ENCODE assay signal across 1 cellular context in the genomic region with DNA sequence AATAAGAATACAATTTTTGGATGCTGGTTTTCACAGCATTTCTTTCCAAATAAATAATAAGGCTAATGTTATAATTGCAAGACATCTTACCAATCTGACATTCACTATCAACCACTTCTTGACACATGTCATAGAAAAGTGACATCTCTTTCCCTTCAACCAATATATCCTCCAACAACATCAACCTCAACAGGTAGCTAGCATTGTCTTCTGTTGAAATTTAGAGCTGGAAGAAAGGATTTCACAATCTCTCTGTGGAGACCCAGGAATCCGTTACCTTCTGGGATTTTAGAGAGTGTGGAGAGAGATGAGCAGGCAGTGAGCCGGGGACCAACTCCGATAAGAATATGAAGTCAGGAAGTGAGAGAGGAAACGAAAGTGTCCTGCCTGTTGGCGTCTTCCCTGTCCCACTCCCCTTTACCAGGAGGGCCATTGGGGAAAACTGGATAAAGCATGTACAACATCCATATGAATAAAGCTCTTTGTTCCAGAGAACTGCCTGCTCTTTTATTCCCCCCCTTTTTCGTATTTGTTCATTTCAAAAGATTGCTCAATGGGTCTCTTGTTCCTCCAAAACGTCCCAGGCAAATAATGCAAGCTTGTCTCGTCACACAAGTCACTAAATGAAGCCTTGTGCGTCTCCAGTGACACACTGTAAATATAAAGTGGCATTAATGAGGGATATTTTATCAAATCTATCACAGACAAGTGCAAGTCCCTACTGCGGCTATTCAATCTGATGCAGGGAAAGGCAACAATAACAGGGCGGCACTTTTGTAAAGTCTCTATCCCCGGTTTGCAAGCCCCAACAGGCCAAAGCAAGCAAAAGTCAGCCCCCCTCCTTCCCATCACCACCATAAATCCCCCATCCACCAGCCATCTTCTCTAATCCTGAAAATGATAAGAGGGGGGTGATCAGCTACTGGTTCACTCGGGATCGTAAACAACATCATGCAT.
TF ChIP-seq lines count a peak whose summit lies in the region.

No MANE protein-coding gene starts in this region.

TF ChIP-seq in HepG2, 621 proteins besides CTCF, POLR2A, EP300 and RAD21 (continued from another document and continues in another):
- TF ChIP-seq SMAD3 (CRISPR knock-in tag; IDR thresholded peaks at IDR 0.05) (no peak), ZNF260 (CRISPR knock-in tag; IDR thresholded peaks at IDR 0.05; ENCODE audit: borderline replicate concordance, low read depth) (no peak), MYNN (CRISPR knock-in tag; IDR thresholded peaks at IDR 0.05; ENCODE audit: low read depth) (no peak), DPF2 (CRISPR knock-in tag; IDR thresholded peaks at IDR 0.05; ENCODE audit: borderline replicate concordance, low read depth) (no peak), FOXP1 (IDR thresholded peaks at IDR 0.05) (no peak), FOXP1 (CRISPR knock-in tag; IDR thresholded peaks at IDR 0.05) (peak; percentile 52; the same call in 1 of the 2 replicates), NKX3-1 (CRISPR knock-in tag; IDR thresholded peaks at IDR 0.05) (no peak), ZNF317 (CRISPR knock-in tag; IDR thresholded peaks at IDR 0.05) (peak; percentile 28; the same call in 1 of the 2 replicates), ZNF674 (CRISPR knock-in tag; IDR thresholded peaks at IDR 0.05; ENCODE audit: low read depth) (no peak), NR1H2 (CRISPR knock-in tag; IDR thresholded peaks at IDR 0.05; ENCODE audit: borderline replicate concordance, low read depth) (no peak), NR3C1 (CRISPR knock-in tag; IDR thresholded peaks at IDR 0.05) (no peak), SMAD9 (CRISPR knock-in tag; IDR thresholded peaks at IDR 0.05) (no peak), ZKSCAN5 (CRISPR knock-in tag; IDR thresholded peaks at IDR 0.05) (peak; percentile 82), PRPF4 (IDR thresholded peaks at IDR 0.05; ENCODE audit: low read depth, low read length, poor library complexity, severe bottlenecking) (no peak), AGO1 (IDR thresholded peaks at IDR 0.05; ENCODE audit: low read depth, low read length, poor library complexity, severe bottlenecking) (no peak), CREB3 (CRISPR knock-in tag; IDR thresholded peaks at IDR 0.05) (no peak), RARA (CRISPR knock-in tag; IDR thresholded peaks at IDR 0.05) (no peak), REXO4 (CRISPR knock-in tag; IDR thresholded peaks at IDR 0.05; ENCODE audit: borderline replicate concordance) (no peak), PRMT3 (CRISPR knock-in tag; IDR thresholded peaks at IDR 0.05; ENCODE audit: borderline replicate concordance, low read depth) (no peak), NR2C2 (CRISPR knock-in tag; IDR thresholded peaks at IDR 0.05; ENCODE audit: borderline replicate concordance) (no peak), ZUFSP (CRISPR knock-in tag; IDR thresholded peaks at IDR 0.05; ENCODE audit: borderline replicate concordance) (no peak), ZNF749 (CRISPR knock-in tag; IDR thresholded peaks at IDR 0.05; ENCODE audit: borderline replicate concordance) (no peak), MEF2D (CRISPR knock-in tag; IDR thresholded peaks at IDR 0.05) (no peak), GRHL1 (CRISPR knock-in tag; conservative IDR thresholded peaks at IDR 0.05) (no peak), TP53 (CRISPR knock-in tag; conservative IDR thresholded peaks at IDR 0.05) (no peak), ZBTB49 (CRISPR knock-in tag; IDR thresholded peaks at IDR 0.05; ENCODE audit: borderline replicate concordance) (no peak), SPEN (CRISPR knock-in tag; IDR thresholded peaks at IDR 0.05; ENCODE audit: low read depth) (no peak), ZSCAN30 (CRISPR knock-in tag; IDR thresholded peaks at IDR 0.05) (no peak), ZFP36L1 (CRISPR knock-in tag; IDR thresholded peaks at IDR 0.05) (no peak), HNRNPUL1 (IDR thresholded peaks at IDR 0.05; ENCODE audit: low read depth, low read length) (no peak), HMG20B (CRISPR knock-in tag; conservative IDR thresholded peaks at IDR 0.05) (0 out of 2 replicates have a peak, but pooled peaks have one; percentile 17), ZNF224 (CRISPR knock-in tag; IDR thresholded peaks at IDR 0.05) (no peak), TARDBP (CRISPR knock-in tag; IDR thresholded peaks at IDR 0.05) (no peak), ZNF12 (CRISPR knock-in tag; IDR thresholded peaks at IDR 0.05) (no peak), ZFX (CRISPR knock-in tag; IDR thresholded peaks at IDR 0.05; ENCODE audit: low read depth) (no peak), ZNF850 (CRISPR knock-in tag; conservative IDR thresholded peaks at IDR 0.05) (no peak), POLR2AphosphoS2 (IDR thresholded peaks at IDR 0.05; ENCODE audit: low read depth, low read length) (no peak), EED (CRISPR knock-in tag; IDR thresholded peaks at IDR 0.05) (no peak), ARID2 (CRISPR knock-in tag; IDR thresholded peaks at IDR 0.05; ENCODE audit: borderline replicate concordance) (no peak), MAF1 (CRISPR knock-in tag; IDR thresholded peaks at IDR 0.05; ENCODE audit: borderline replicate concordance) (no peak), TRIM24 (CRISPR knock-in tag; IDR thresholded peaks at IDR 0.05) (no peak), CBX5 (CRISPR knock-in tag; IDR thresholded peaks at IDR 0.05; ENCODE audit: borderline replicate concordance) (no peak), GMEB1 (CRISPR knock-in tag; IDR thresholded peaks at IDR 0.05; ENCODE audit: borderline replicate concordance) (no peak), KAT8 (CRISPR knock-in tag; IDR thresholded peaks at IDR 0.05) (0 out of 2 replicates have a peak, but pooled peaks have one; percentile 21), PTBP1 (IDR thresholded peaks at IDR 0.05; ENCODE audit: low read depth, low read length, poor library complexity, severe bottlenecking) (no peak), PLRG1 (conservative IDR thresholded peaks at IDR 0.05) (no peak), EZH2 (conservative IDR thresholded peaks at IDR 0.05; ENCODE audit: low read depth, low read length) (no peak), ATF7 (IDR thresholded peaks at IDR 0.05) (no peak), ATF7 (CRISPR knock-in tag; IDR thresholded peaks at IDR 0.05) (no peak), ZSCAN29 (CRISPR knock-in tag; conservative IDR thresholded peaks at IDR 0.05) (no peak)
- TF ChIP-seq, protein P1, sequence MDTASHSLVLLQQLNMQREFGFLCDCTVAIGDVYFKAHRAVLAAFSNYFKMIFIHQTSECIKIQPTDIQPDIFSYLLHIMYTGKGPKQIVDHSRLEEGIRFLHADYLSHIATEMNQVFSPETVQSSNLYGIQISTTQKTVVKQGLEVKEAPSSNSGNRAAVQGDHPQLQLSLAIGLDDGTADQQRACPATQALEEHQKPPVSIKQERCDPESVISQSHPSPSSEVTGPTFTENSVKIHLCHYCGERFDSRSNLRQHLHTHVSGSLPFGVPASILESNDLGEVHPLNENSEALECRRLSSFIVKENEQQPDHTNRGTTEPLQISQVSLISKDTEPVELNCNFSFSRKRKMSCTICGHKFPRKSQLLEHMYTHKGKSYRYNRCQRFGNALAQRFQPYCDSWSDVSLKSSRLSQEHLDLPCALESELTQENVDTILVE (CRISPR knock-in tag; IDR thresholded peaks at IDR 0.05) = no peak
- TF ChIP-seq, protein P2, sequence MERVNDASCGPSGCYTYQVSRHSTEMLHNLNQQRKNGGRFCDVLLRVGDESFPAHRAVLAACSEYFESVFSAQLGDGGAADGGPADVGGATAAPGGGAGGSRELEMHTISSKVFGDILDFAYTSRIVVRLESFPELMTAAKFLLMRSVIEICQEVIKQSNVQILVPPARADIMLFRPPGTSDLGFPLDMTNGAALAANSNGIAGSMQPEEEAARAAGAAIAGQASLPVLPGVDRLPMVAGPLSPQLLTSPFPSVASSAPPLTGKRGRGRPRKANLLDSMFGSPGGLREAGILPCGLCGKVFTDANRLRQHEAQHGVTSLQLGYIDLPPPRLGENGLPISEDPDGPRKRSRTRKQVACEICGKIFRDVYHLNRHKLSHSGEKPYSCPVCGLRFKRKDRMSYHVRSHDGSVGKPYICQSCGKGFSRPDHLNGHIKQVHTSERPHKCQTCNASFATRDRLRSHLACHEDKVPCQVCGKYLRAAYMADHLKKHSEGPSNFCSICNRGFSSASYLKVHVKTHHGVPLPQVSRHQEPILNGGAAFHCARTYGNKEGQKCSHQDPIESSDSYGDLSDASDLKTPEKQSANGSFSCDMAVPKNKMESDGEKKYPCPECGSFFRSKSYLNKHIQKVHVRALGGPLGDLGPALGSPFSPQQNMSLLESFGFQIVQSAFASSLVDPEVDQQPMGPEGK (CRISPR knock-in tag; IDR thresholded peaks at IDR 0.05) = peak; percentile 73
- TF ChIP-seq, protein P3, sequence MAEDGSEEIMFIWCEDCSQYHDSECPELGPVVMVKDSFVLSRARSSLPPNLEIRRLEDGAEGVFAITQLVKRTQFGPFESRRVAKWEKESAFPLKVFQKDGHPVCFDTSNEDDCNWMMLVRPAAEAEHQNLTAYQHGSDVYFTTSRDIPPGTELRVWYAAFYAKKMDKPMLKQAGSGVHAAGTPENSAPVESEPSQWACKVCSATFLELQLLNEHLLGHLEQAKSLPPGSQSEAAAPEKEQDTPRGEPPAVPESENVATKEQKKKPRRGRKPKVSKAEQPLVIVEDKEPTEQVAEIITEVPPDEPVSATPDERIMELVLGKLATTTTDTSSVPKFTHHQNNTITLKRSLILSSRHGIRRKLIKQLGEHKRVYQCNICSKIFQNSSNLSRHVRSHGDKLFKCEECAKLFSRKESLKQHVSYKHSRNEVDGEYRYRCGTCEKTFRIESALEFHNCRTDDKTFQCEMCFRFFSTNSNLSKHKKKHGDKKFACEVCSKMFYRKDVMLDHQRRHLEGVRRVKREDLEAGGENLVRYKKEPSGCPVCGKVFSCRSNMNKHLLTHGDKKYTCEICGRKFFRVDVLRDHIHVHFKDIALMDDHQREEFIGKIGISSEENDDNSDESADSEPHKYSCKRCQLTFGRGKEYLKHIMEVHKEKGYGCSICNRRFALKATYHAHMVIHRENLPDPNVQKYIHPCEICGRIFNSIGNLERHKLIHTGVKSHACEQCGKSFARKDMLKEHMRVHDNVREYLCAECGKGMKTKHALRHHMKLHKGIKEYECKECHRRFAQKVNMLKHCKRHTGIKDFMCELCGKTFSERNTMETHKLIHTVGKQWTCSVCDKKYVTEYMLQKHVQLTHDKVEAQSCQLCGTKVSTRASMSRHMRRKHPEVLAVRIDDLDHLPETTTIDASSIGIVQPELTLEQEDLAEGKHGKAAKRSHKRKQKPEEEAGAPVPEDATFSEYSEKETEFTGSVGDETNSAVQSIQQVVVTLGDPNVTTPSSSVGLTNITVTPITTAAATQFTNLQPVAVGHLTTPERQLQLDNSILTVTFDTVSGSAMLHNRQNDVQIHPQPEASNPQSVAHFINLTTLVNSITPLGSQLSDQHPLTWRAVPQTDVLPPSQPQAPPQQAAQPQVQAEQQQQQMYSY (CRISPR knock-in tag; IDR thresholded peaks at IDR 0.05) = no peak
